In genomic region chr1:193406901-193407300, GRCh38 we compare ENCODE assay signal across 9 cellular contexts.
DNase-seq lines count a peak whose midpoint lies in the region; ATAC-seq and TF ChIP-seq lines count a peak whose summit lies in the region.
"Had no signal": no experiment of that assay in that cellular context is flagged by ENCODE, and none has a peak within 500 bp of the region (broad histone marks: within the 10 kb centered on the region; RNA-seq: fewer than 3 reads in every experiment).

No MANE protein-coding gene starts in this region.

- H3K27me3 Mint-ChIP-seq in T-helper 17 cell: no peaks in the 10 kb centered on the region

- DNase-seq in DMS 273 (lab: John Stamatoyannopoulos, UW; ENCODE audit: unreplicated experiment): peak; percentile 68
- no peak for DNase-seq in DMS 273 treated with DMSO at 0.1 percent for 48 hours (lab: John Stamatoyannopoulos, UW)
- DNase-seq in LNCaP clone FGC (ENCODE audit: low read depth): peak; percentile 25
- DNase-seq in T-helper 17 cell: no peak
- DNase-seq in foreskin melanocyte: peak; percentile 44
- peak; percentile 38 for DNase-seq in putamen (ENCODE audit: low spot score)
- DNase-seq in KG1 (lab: John Stamatoyannopoulos, UW): no peak

- peak; percentile 71 for TF ChIP-seq CTCF in LNCaP clone FGC (IDR thresholded peaks at IDR 0.05; ENCODE audit: control insufficient read depth, extremely low read depth, insufficient read depth)

- H3K27ac Mint-ChIP-seq in T-helper 17 cell: peak overlapping the region; percentile 83

- H3K9me3 ChIP-seq in T-helper 17 cell (ENCODE audit: control insufficient read depth, low read length, poor library complexity, severe bottlenecking): no peaks in the 10 kb centered on the region
- H3K9me3 ChIP-seq: BLaER1 had no signal

- H3K36me3 Mint-ChIP-seq in T-helper 17 cell (ENCODE audit: low read depth): peaks cover 3% of the 10 kb centered on the region

- ATAC-seq in GM21528 (IDR thresholded peaks at IDR 0.05; ENCODE audit: low FRiP score, unreplicated experiment) (peak; percentile 88), T-helper 17 cell (peak; percentile 69)

- no peak overlapping the region for H3K4me3 ChIP-seq in LNCaP clone FGC (ENCODE audit: low read depth, low read length)
- H3K4me3 ChIP-seq: BLaER1 had no signal

- peaks cover 24% of the 10 kb centered on the region for H3K4me1 Mint-ChIP-seq in T-helper 17 cell

- H3K4me3 Mint-ChIP-seq in T-helper 17 cell: no peak overlapping the region

Comparison
In these comparisons a context has a peak if more than half of its experiments do, and no peak if none do; other contexts are left out.
1. DNase-seq: peak in DMS 273 (single experiment), LNCaP clone FGC (single experiment), foreskin melanocyte (single experiment) and putamen (single experiment); none in DMS 273 treated with DMSO at 0.1 percent for 48 hours (single experiment), T-helper 17 cell (0 of 3) and KG1 (single experiment).